27 cellular contexts compared by ENCODE assay signal in genomic region chr12:79415296-79415695, GRCh38.
DNase-seq lines count a peak whose midpoint lies in the region; ATAC-seq, FAIRE-seq and TF ChIP-seq lines count a peak whose summit lies in the region.
"Had no signal": no experiment of that assay in that cellular context is flagged by ENCODE, and none has a peak within 500 bp of the region (broad histone marks: within the 10 kb centered on the region; RNA-seq: fewer than 3 reads in every experiment).

No MANE protein-coding gene starts in this region.

- H3K36me3 Mint-ChIP-seq in GM23338 (ENCODE audit: low read depth), result no peaks in the 10 kb centered on the region
- H3K36me3 Mint-ChIP-seq: CD4-positive, CD25-positive, alpha-beta regulatory T cell; stimulated activated naive B cell treated with anti-CD40 and anti-IgM and Interleukin-4, amounts not matched to agents 10 μg/mL and 1 μg/mL and 100 μg/mL, for 72 hours had no signal

- no peak overlapping the region for H2AFZ ChIP-seq in GM23338
- no peak overlapping the region for H2AFZ ChIP-seq in keratinocyte (ENCODE audit: control insufficient read depth, low read length)
- H2AFZ ChIP-seq in smooth muscle cell (ENCODE audit: low read depth), result peak overlapping the region; percentile 42

- H3K27ac ChIP-seq in GM23338 (ENCODE audit: low read depth) (peak overlapping the region; percentile 75), RWPE2 (ENCODE audit: poor library complexity, severe bottlenecking) (peak overlapping the region; percentile 24), keratinocyte (ENCODE audit: control insufficient read depth, insufficient read depth, low read length) (peak overlapping the region; percentile 58), smooth muscle cell (ENCODE audit: low read depth) (peak overlapping the region; percentile 91)
- H3K27ac ChIP-seq: esophagus muscularis mucosa had no signal

- no peaks in the 10 kb centered on the region for H3K27me3 Mint-ChIP-seq in GM23338 (ENCODE audit: insufficient read depth, low read depth, poor library complexity)
- H3K27me3 Mint-ChIP-seq: CD4-positive, CD25-positive, alpha-beta regulatory T cell; effector memory CD8-positive, alpha-beta T cell; stimulated activated naive B cell treated with anti-CD40 and anti-IgM and Interleukin-4, amounts not matched to agents 10 μg/mL and 1 μg/mL and 100 μg/mL, for 72 hours had no signal

- peak overlapping the region; percentile 95 for H3K27ac Mint-ChIP-seq in GM23338
- H3K27ac Mint-ChIP-seq: activated CD4-positive, alpha-beta T cell treated with anti-CD3 and anti-CD28 coated beads, Interleukin-2, amount 10 ng/mL, durations not matched to agents 7 days and 5 days; CD4-positive, CD25-positive, alpha-beta regulatory T cell; effector memory CD8-positive, alpha-beta T cell; stimulated activated naive B cell treated with anti-CD40 and anti-IgM and Interleukin-4, amounts not matched to agents 10 μg/mL and 1 μg/mL and 100 μg/mL, for 72 hours had no signal

- dilution Hi-C loops in keratinocyte (cut with MboI; ENCODE audit: extremely low pct_ligation_motif_present, low sequenced_read_pairs), result no loop called here

- H3F3A ChIP-seq in GM23338 (replicated peaks; ENCODE audit: low read depth), result no peaks in the 10 kb centered on the region
- H3F3A ChIP-seq in smooth muscle cell (ENCODE audit: low read depth), result peaks cover 10% of the 10 kb centered on the region

- H4K20me1 ChIP-seq in GM23338 (replicated peaks; ENCODE audit: insufficient read depth) (no peaks in the 10 kb centered on the region), keratinocyte (ENCODE audit: control insufficient read depth, extremely low read depth, insufficient read depth, low read length) (no peaks in the 10 kb centered on the region), smooth muscle cell (ENCODE audit: low read depth) (no peaks in the 10 kb centered on the region)

- WGBS in smooth muscle cell (ENCODE audit: low lambda C conversion rate), result 34% methylated on average over 2 of the region's 2 CpGs

- no peak overlapping the region for H3K4me3 ChIP-seq in GM23338
- H3K4me3 ChIP-seq in RWPE2 (ENCODE audit: severe bottlenecking), result no peak overlapping the region
- no peak overlapping the region for H3K4me3 ChIP-seq in keratinocyte (ENCODE audit: control insufficient read depth in 2 of 3, extremely low read depth in 1 of 3, insufficient read depth in 2 of 3, low read depth in 1 of 3, low read length in 3 of 3)
- no peak overlapping the region for H3K4me3 ChIP-seq in smooth muscle cell
- H3K4me3 ChIP-seq: esophagus muscularis mucosa, lung had no signal

- H3K9me3 ChIP-seq in RWPE2 (ENCODE audit: severe bottlenecking) (no peaks in the 10 kb centered on the region), keratinocyte (ENCODE audit: control insufficient read depth, low read depth, low read length) (no peaks in the 10 kb centered on the region), smooth muscle cell (replicated peaks; ENCODE audit: low read depth) (no peaks in the 10 kb centered on the region)
- H3K9me3 ChIP-seq: esophagus muscularis mucosa had no signal

- H3K9ac ChIP-seq in keratinocyte (ENCODE audit: control insufficient read depth, extremely low read depth, insufficient read depth, low read length) (no peak overlapping the region), smooth muscle cell (ENCODE audit: low read depth) (peak overlapping the region; percentile 65)

- H3K4me1 ChIP-seq in GM23338 (ENCODE audit: insufficient read depth), result peaks cover 30% of the 10 kb centered on the region
- peaks cover 24% of the 10 kb centered on the region for H3K4me1 ChIP-seq in RWPE2 (ENCODE audit: insufficient read depth, poor library complexity, severe bottlenecking)
- peaks cover 40% of the 10 kb centered on the region for H3K4me1 ChIP-seq in keratinocyte (ENCODE audit: control insufficient read depth, extremely low read depth, insufficient read depth, low read length)
- peaks cover 35% of the 10 kb centered on the region for H3K4me1 ChIP-seq in smooth muscle cell (ENCODE audit: low read depth)

- H3K9me3 Mint-ChIP-seq in GM23338, result no peaks in the 10 kb centered on the region
- H3K9me3 Mint-ChIP-seq: activated CD4-positive, alpha-beta T cell treated with anti-CD3 and anti-CD28 coated beads, Interleukin-2, amount 10 ng/mL, durations not matched to agents 7 days and 5 days; stimulated activated naive B cell treated with anti-CD40 and anti-IgM and Interleukin-4, amounts not matched to agents 10 μg/mL and 1 μg/mL and 100 μg/mL, for 72 hours had no signal

- TF ChIP-seq CTCF in GM23338 (conservative IDR thresholded peaks at IDR 0.05; ENCODE audit: low read depth in 2 of 2) (no peak), RWPE2 (IDR thresholded peaks at IDR 0.05; ENCODE audit: poor library complexity, severe bottlenecking) (no peak), keratinocyte (optimal IDR thresholded peaks at IDR 0.05 in 1 of 3, IDR thresholded peaks at IDR 0.05 in 1 of 3, conservative IDR thresholded peaks at IDR 0.05 in 1 of 3; ENCODE audit: extremely low read depth in 1 of 3, insufficient read depth in 2 of 3, low read length in 3 of 3) (no peak), smooth muscle cell (IDR thresholded peaks at IDR 0.05; ENCODE audit: borderline replicate concordance, insufficient read depth, poor library complexity, severe bottlenecking) (no peak)

- H3K79me2 ChIP-seq in GM23338 (replicated peaks; ENCODE audit: insufficient read depth) (no peaks in the 10 kb centered on the region), keratinocyte (ENCODE audit: control insufficient read depth, insufficient read depth, low read length) (no peaks in the 10 kb centered on the region), smooth muscle cell (ENCODE audit: low read depth) (no peaks in the 10 kb centered on the region)

- no peaks in the 10 kb centered on the region for H3K9me1 ChIP-seq in keratinocyte (ENCODE audit: control insufficient read depth, extremely low read depth, insufficient read depth, low read length)

- H3K36me3 ChIP-seq in GM23338 (ENCODE audit: insufficient read depth) (no peaks in the 10 kb centered on the region), RWPE2 (ENCODE audit: low read depth) (no peaks in the 10 kb centered on the region), keratinocyte (ENCODE audit: control insufficient read depth in 2 of 2, extremely low read depth in 1 of 2, insufficient read depth in 2 of 2, low read length in 2 of 2) (no peaks in the 10 kb centered on the region), smooth muscle cell (ENCODE audit: low read depth) (no peaks in the 10 kb centered on the region)
- H3K36me3 ChIP-seq: esophagus muscularis mucosa had no signal

- H3K9me2 ChIP-seq in GM23338 (ENCODE audit: insufficient read depth), result no peaks in the 10 kb centered on the region

- H3K4me2 ChIP-seq in GM23338, result peak overlapping the region; percentile 22
- H3K4me2 ChIP-seq in keratinocyte (ENCODE audit: control insufficient read depth, extremely low read depth, insufficient read depth, low read depth, low read length), result peak overlapping the region; percentile 62
- peak overlapping the region; percentile 82 for H3K4me2 ChIP-seq in smooth muscle cell

- H3K4me3 Mint-ChIP-seq in GM23338, result no peak overlapping the region
- H3K4me3 Mint-ChIP-seq: activated CD4-positive, alpha-beta T cell treated with anti-CD3 and anti-CD28 coated beads, Interleukin-2, amount 10 ng/mL, durations not matched to agents 7 days and 5 days; CD4-positive, CD25-positive, alpha-beta regulatory T cell; effector memory CD8-positive, alpha-beta T cell; stimulated activated naive B cell treated with anti-CD40 and anti-IgM and Interleukin-4, amounts not matched to agents 10 μg/mL and 1 μg/mL and 100 μg/mL, for 72 hours had no signal

- peaks cover 44% of the 10 kb centered on the region for H3K4me1 Mint-ChIP-seq in GM23338
- H3K4me1 Mint-ChIP-seq: activated CD4-positive, alpha-beta T cell treated with anti-CD3 and anti-CD28 coated beads, Interleukin-2, amount 10 ng/mL, durations not matched to agents 7 days and 5 days; CD4-positive, CD25-positive, alpha-beta regulatory T cell; stimulated activated naive B cell treated with anti-CD40 and anti-IgM and Interleukin-4, amounts not matched to agents 10 μg/mL and 1 μg/mL and 100 μg/mL, for 72 hours had no signal

- ATAC-seq in GM23338, result no peak
- no peak for ATAC-seq in RWPE2 (ENCODE audit: low read depth)
- ATAC-seq: effector memory CD8-positive, alpha-beta T cell; SK-N-SH treated with all-trans-retinoic acid at 6 μM for 48 hours; stimulated activated naive B cell treated with anti-CD40 and anti-IgM and Interleukin-4, amounts not matched to agents 10 μg/mL and 1 μg/mL and 100 μg/mL, for 72 hours had no signal

- H3K27me3 ChIP-seq in GM23338 (ENCODE audit: insufficient read depth) (no peaks in the 10 kb centered on the region), RWPE2 (ENCODE audit: insufficient read depth, poor library complexity, severe bottlenecking) (no peaks in the 10 kb centered on the region), keratinocyte (ENCODE audit: control insufficient read depth, extremely low read depth, insufficient read depth, low read length) (no peaks in the 10 kb centered on the region), smooth muscle cell (ENCODE audit: low read depth) (no peaks in the 10 kb centered on the region)
- H3K27me3 ChIP-seq: esophagus muscularis mucosa had no signal

- no peak for FAIRE-seq in keratinocyte (lab: Jason Lieb, UNC)
- FAIRE-seq: bronchial epithelial cell had no signal

- DNase-seq in GM23338 (ENCODE audit: low spot score) (no peak), RWPE2 (ENCODE audit: low spot score) (no peak), keratinocyte (ENCODE audit: low read depth, low spot score) (no peak), smooth muscle cell (lab: John Stamatoyannopoulos, UW; ENCODE audit: unreplicated experiment) (no peak), EL (no peak), germinal center (ENCODE audit: low spot score) (no peak), NCI-H146 (lab: John Stamatoyannopoulos, UW) (no peak)
- DNase-seq in stimulated activated naive CD4-positive, alpha-beta T cell treated with Interleukin-2 at 50 U/mL for 16 hours (lab: John Stamatoyannopoulos, UW), result no peak
- DNase-seq: activated CD4-positive, alpha-beta T cell treated with anti-CD3 and anti-CD28 coated beads, Interleukin-2, amount 10 ng/mL, durations not matched to agents 7 days and 5 days; activated naive CD4-positive, alpha-beta T cell; activated T-cell treated with anti-CD3 and anti-CD28 coated beads, Interleukin-2, amount 50 U/mL, for 48 hours; amniotic stem cell; CD4-positive, CD25-positive, alpha-beta regulatory T cell; DMS 273 treated with DMSO at 0.1 percent for 48 hours; effector memory CD8-positive, alpha-beta T cell; Karpas-422; kidney glomerular epithelial cell; MV-4-11; NCI-H1694; NCI-H524 treated with DMSO at 0.1 percent for 48 hours; retina; stimulated activated CD4-positive, alpha-beta T cell treated with anti-CD3 and anti-CD28 coated beads, Interleukin-4, amount 100 ng/mL, for 24 hours; stimulated activated naive B cell treated with anti-CD40 and anti-IgM and Interleukin-4, amounts not matched to agents 10 μg/mL and 1 μg/mL and 100 μg/mL, for 72 hours had no signal

TF ChIP-seq in GM23338, 12 proteins besides CTCF, POLR2A, EP300 and RAD21 (continues in another document):
- TF ChIP-seq ZNF331 (CRISPR knock-in tag; IDR thresholded peaks at IDR 0.05; ENCODE audit: low read depth), result no peak
- TF ChIP-seq POLR2AphosphoS5 (IDR thresholded peaks at IDR 0.05; ENCODE audit: low read depth), result no peak
- TF ChIP-seq CREB1 (CRISPR knock-in tag; IDR thresholded peaks at IDR 0.05; ENCODE audit: low read depth), result no peak
- TF ChIP-seq ZNF114 (CRISPR knock-in tag; IDR thresholded peaks at IDR 0.05), result no peak
- no peak for TF ChIP-seq STAT1 (IDR thresholded peaks at IDR 0.05; ENCODE audit: unreplicated experiment)

Comparison
In these comparisons a context has a peak if more than half of its experiments do, and no peak if none do; other contexts are left out.
1. H3K27ac ChIP-seq: peak in every context shown above with its lines; median percentile 91 in smooth muscle cell; 75 in GM23338; 58 in keratinocyte; 24 in RWPE2.
2. H3K4me2 ChIP-seq: peak in every context shown above with its lines; median percentile 82 in smooth muscle cell; 62 in keratinocyte; 22 in GM23338.